Comparison of ENCODE assay signal across 22 cellular contexts in genomic region chr2:109402180-109402579, GRCh38.
DNase-seq lines count a peak whose midpoint lies in the region; ATAC-seq and TF ChIP-seq lines count a peak whose summit lies in the region.
"Had no signal": no experiment of that assay in that cellular context is flagged by ENCODE, and none has a peak within 500 bp of the region (broad histone marks: within the 10 kb centered on the region; RNA-seq: fewer than 3 reads in every experiment).

No MANE protein-coding gene starts in this region.

- CTCF ChIA-PET in activated CD8-positive, alpha-beta T cell treated with anti-CD3 and anti-CD28 coated beads for 36 hours (lab: Charles Lee): no interaction called here
- CTCF ChIA-PET in activated CD8-positive, alpha-beta T cell treated with anti-CD3 and anti-CD28 coated beads, Interleukin-2, amount 10 ng/mL, durations not matched to agents 7 days and 5 days (lab: Charles Lee): no interaction called here

- 65% methylated on average over 8 of the region's 8 CpGs for WGBS in smooth muscle cell (ENCODE audit: low lambda C conversion rate)

- H3K9me3 ChIP-seq in smooth muscle cell (replicated peaks; ENCODE audit: low read depth): no peaks in the 10 kb centered on the region
- H3K9me3 ChIP-seq: BE2C, heart right ventricle, upper lobe of left lung had no signal

- intact Hi-C loops in activated CD8-positive, alpha-beta T cell treated with anti-CD3 and anti-CD28 coated beads for 36 hours (cut with micrococcal nuclease): no loop called here

- peak overlapping the region; percentile 90 for H3K27ac Mint-ChIP-seq in activated CD8-positive, alpha-beta T cell treated with anti-CD3 and anti-CD28 coated beads for 36 hours
- H3K27ac Mint-ChIP-seq in activated CD8-positive, alpha-beta T cell treated with anti-CD3 and anti-CD28 coated beads, Interleukin-2, amount 10 ng/mL, durations not matched to agents 7 days and 5 days: no peak overlapping the region
- H3K27ac Mint-ChIP-seq in chondrocyte (ENCODE audit: unreplicated experiment): peak overlapping the region; percentile 74
- H3K27ac Mint-ChIP-seq: activated CD4-positive, alpha-beta memory T cell treated with anti-CD3 and anti-CD28 coated beads for 36 hours; nephron had no signal

- no peak for TF ChIP-seq CTCF in activated CD8-positive, alpha-beta T cell treated with anti-CD3 and anti-CD28 coated beads for 36 hours (IDR thresholded peaks at IDR 0.05)
- peak; percentile 49 for TF ChIP-seq CTCF in chondrocyte (IDR thresholded peaks at IDR 0.05)
- no peak for TF ChIP-seq CTCF in smooth muscle cell (IDR thresholded peaks at IDR 0.05; ENCODE audit: borderline replicate concordance, insufficient read depth, poor library complexity, severe bottlenecking)

- peaks cover 1% of the 10 kb centered on the region for H3K36me3 Mint-ChIP-seq in activated CD8-positive, alpha-beta T cell treated with anti-CD3 and anti-CD28 coated beads for 36 hours (ENCODE audit: low read depth)
- H3K36me3 Mint-ChIP-seq in activated CD8-positive, alpha-beta T cell treated with anti-CD3 and anti-CD28 coated beads, Interleukin-2, amount 10 ng/mL, durations not matched to agents 7 days and 5 days (ENCODE audit: low read depth): no peaks in the 10 kb centered on the region
- H3K36me3 Mint-ChIP-seq in chondrocyte (ENCODE audit: low read depth): peaks cover 48% of the 10 kb centered on the region
- H3K36me3 Mint-ChIP-seq: activated CD4-positive, alpha-beta memory T cell treated with anti-CD3 and anti-CD28 coated beads for 36 hours had no signal

- H3K36me3 ChIP-seq in smooth muscle cell (ENCODE audit: low read depth): no peaks in the 10 kb centered on the region
- H3K36me3 ChIP-seq: BE2C had no signal

- POLR2A ChIA-PET in activated CD8-positive, alpha-beta T cell treated with anti-CD3 and anti-CD28 coated beads for 36 hours (lab: Charles Lee): no interaction called here
- POLR2A ChIA-PET in activated CD8-positive, alpha-beta T cell treated with anti-CD3 and anti-CD28 coated beads, Interleukin-2, amount 10 ng/mL, durations not matched to agents 7 days and 5 days (lab: Charles Lee): no interaction called here

- peaks cover 24% of the 10 kb centered on the region for H3K4me1 Mint-ChIP-seq in activated CD8-positive, alpha-beta T cell treated with anti-CD3 and anti-CD28 coated beads for 36 hours (ENCODE audit: low read depth)
- peaks cover 24% of the 10 kb centered on the region for H3K4me1 Mint-ChIP-seq in activated CD8-positive, alpha-beta T cell treated with anti-CD3 and anti-CD28 coated beads, Interleukin-2, amount 10 ng/mL, durations not matched to agents 7 days and 5 days (ENCODE audit: low read depth)
- H3K4me1 Mint-ChIP-seq in chondrocyte (ENCODE audit: low read depth): peaks cover 57% of the 10 kb centered on the region

- no peaks in the 10 kb centered on the region for H3K27me3 Mint-ChIP-seq in activated CD8-positive, alpha-beta T cell treated with anti-CD3 and anti-CD28 coated beads for 36 hours
- H3K27me3 Mint-ChIP-seq in activated CD8-positive, alpha-beta T cell treated with anti-CD3 and anti-CD28 coated beads, Interleukin-2, amount 10 ng/mL, durations not matched to agents 7 days and 5 days (ENCODE audit: low read depth): no peaks in the 10 kb centered on the region
- H3K27me3 Mint-ChIP-seq in chondrocyte (ENCODE audit: low read depth): no peaks in the 10 kb centered on the region
- H3K27me3 Mint-ChIP-seq: activated CD4-positive, alpha-beta memory T cell treated with anti-CD3 and anti-CD28 coated beads for 36 hours had no signal

- H3K4me3 Mint-ChIP-seq in activated CD8-positive, alpha-beta T cell treated with anti-CD3 and anti-CD28 coated beads for 36 hours: no peak overlapping the region
- H3K4me3 Mint-ChIP-seq in activated CD8-positive, alpha-beta T cell treated with anti-CD3 and anti-CD28 coated beads, Interleukin-2, amount 10 ng/mL, durations not matched to agents 7 days and 5 days: no peak overlapping the region
- no peak overlapping the region for H3K4me3 Mint-ChIP-seq in chondrocyte (ENCODE audit: unreplicated experiment)
- H3K4me3 Mint-ChIP-seq: activated CD4-positive, alpha-beta memory T cell treated with anti-CD3 and anti-CD28 coated beads for 36 hours; nephron had no signal

- H3K79me2 ChIP-seq in smooth muscle cell (ENCODE audit: low read depth): no peaks in the 10 kb centered on the region

- no peak for DNase-seq in activated CD8-positive, alpha-beta T cell treated with anti-CD3 and anti-CD28 coated beads for 36 hours
- DNase-seq in activated CD8-positive, alpha-beta T cell treated with anti-CD3 and anti-CD28 coated beads, Interleukin-2, amount 10 ng/mL, durations not matched to agents 7 days and 5 days: no peak
- DNase-seq in LHCN-M2 (ENCODE audit: low read depth) (peak; percentile 35), chondrocyte (ENCODE audit: low spot score) (no peak), smooth muscle cell (lab: John Stamatoyannopoulos, UW; ENCODE audit: unreplicated experiment) (no peak), Kasumi-1 (lab: John Stamatoyannopoulos, UW) (no peak)
- DNase-seq: 8988T; activated CD4-positive, alpha-beta memory T cell treated with anti-CD3 and anti-CD28 coated beads for 36 hours; activated naive CD4-positive, alpha-beta T cell treated with anti-CD3 and anti-CD28 coated beads, Interleukin-2, amount 50 U/mL, for 16 hours; activated T-cell treated with anti-CD3 and anti-CD28 coated beads, Interleukin-2, amount 50 U/mL, for 48 hours; BE2C; cortex of kidney; heart right ventricle; Karpas-422; NCI-H1105 treated with DMSO at 0.1 percent for 48 hours; posterior cingulate gyrus; upper lobe of left lung had no signal

- no peaks in the 10 kb centered on the region for H3K9me3 Mint-ChIP-seq in activated CD8-positive, alpha-beta T cell treated with anti-CD3 and anti-CD28 coated beads for 36 hours
- H3K9me3 Mint-ChIP-seq in activated CD8-positive, alpha-beta T cell treated with anti-CD3 and anti-CD28 coated beads, Interleukin-2, amount 10 ng/mL, durations not matched to agents 7 days and 5 days (ENCODE audit: insufficient read depth): no peaks in the 10 kb centered on the region
- H3K9me3 Mint-ChIP-seq in chondrocyte (ENCODE audit: low read depth): no peaks in the 10 kb centered on the region
- H3K9me3 Mint-ChIP-seq: activated CD4-positive, alpha-beta memory T cell treated with anti-CD3 and anti-CD28 coated beads for 36 hours; nephron had no signal

- peak overlapping the region; percentile 43 for H3K27ac ChIP-seq in smooth muscle cell (ENCODE audit: low read depth)
- H3K27ac ChIP-seq: heart right ventricle, upper lobe of left lung, VCaP had no signal

- H2AFZ ChIP-seq in smooth muscle cell (ENCODE audit: low read depth): no peak overlapping the region

- H3K4me2 ChIP-seq in smooth muscle cell: peak overlapping the region; percentile 66

- peaks cover 5% of the 10 kb centered on the region for H3K4me1 ChIP-seq in smooth muscle cell (ENCODE audit: low read depth)
- H3K4me1 ChIP-seq: BE2C, heart right ventricle, upper lobe of left lung had no signal

- H3F3A ChIP-seq in smooth muscle cell (ENCODE audit: low read depth): no peaks in the 10 kb centered on the region

- peaks cover 27% of the 10 kb centered on the region for H4K20me1 ChIP-seq in smooth muscle cell (ENCODE audit: low read depth)

- H3K9ac ChIP-seq in smooth muscle cell (ENCODE audit: low read depth): no peak overlapping the region

- no peak for ATAC-seq in activated CD8-positive, alpha-beta T cell treated with anti-CD3 and anti-CD28 coated beads for 36 hours
- no peak for ATAC-seq in activated CD8-positive, alpha-beta T cell treated with anti-CD3 and anti-CD28 coated beads, Interleukin-2, amount 10 ng/mL, durations not matched to agents 7 days and 5 days
- no peak for ATAC-seq in HG03097 (IDR thresholded peaks at IDR 0.05; ENCODE audit: low FRiP score, unreplicated experiment)
- ATAC-seq in HG03439 (IDR thresholded peaks at IDR 0.05; ENCODE audit: unreplicated experiment): no peak
- ATAC-seq: heart right ventricle had no signal

- no peaks in the 10 kb centered on the region for H3K27me3 ChIP-seq in smooth muscle cell (ENCODE audit: low read depth)
- H3K27me3 ChIP-seq: BE2C, heart right ventricle, upper lobe of left lung had no signal

- H3K4me3 ChIP-seq in smooth muscle cell: no peak overlapping the region
- H3K4me3 ChIP-seq: GM12878, heart right ventricle, upper lobe of left lung had no signal
